Comparison of ENCODE assay signal across 29 cellular contexts in genomic region chr21:35268261-35268660, GRCh38.
"Had no signal": no experiment of that assay in that cellular context is flagged by ENCODE, and none has a peak within 500 bp of the region (broad histone marks: within the 10 kb centered on the region; RNA-seq: fewer than 3 reads in every experiment).

No MANE protein-coding gene starts in this region.

- ATAC-seq: stimulated activated memory B cell treated with anti-CD40 and anti-IgM and Interleukin-4, amounts not matched to agents 10 μg/mL and 1 μg/mL and 100 μg/mL, for 72 hours; stimulated activated naive B cell treated with anti-CD40 and anti-IgM and Interleukin-4, amounts not matched to agents 10 μg/mL and 1 μg/mL and 100 μg/mL, for 72 hours; stimulated activated naive CD8-positive, alpha-beta T cell treated with anti-CD3 and anti-CD28 coated beads, Interleukin-15, amount 100 ng/mL, for 72 hours; stimulated activated naive CD8-positive, alpha-beta T cell treated with anti-CD3 and anti-CD28 coated beads, Interleukin-15, Interleukin-2, amounts not matched to agents 100 U/mL and 50 U/mL, for 24 hours; upper lobe of right lung had no signal

- H3K27me3 Mint-ChIP-seq: stimulated activated memory B cell treated with anti-CD40 and anti-IgM and Interleukin-4, amounts not matched to agents 10 μg/mL and 1 μg/mL and 100 μg/mL, for 72 hours; stimulated activated naive B cell treated with anti-CD40 and anti-IgM and Interleukin-4, amounts not matched to agents 10 μg/mL and 1 μg/mL and 100 μg/mL, for 72 hours; stimulated activated naive CD8-positive, alpha-beta T cell treated with anti-CD3 and anti-CD28 coated beads, Interleukin-15, amount 100 ng/mL, for 72 hours; stimulated activated naive CD8-positive, alpha-beta T cell treated with anti-CD3 and anti-CD28 coated beads, Interleukin-15, Interleukin-2, amounts not matched to agents 100 ng/mL and 50 ng/mL, for 24 hours; type B pancreatic cell had no signal

- H3K9me3 Mint-ChIP-seq: stimulated activated effector memory CD8-positive, alpha-beta T cell treated with anti-CD3 and anti-CD28 coated beads, Interleukin-12 subunit alpha, Interleukin-12 subunit beta, amount 100 ng/mL, for 72 hours; stimulated activated naive B cell treated with anti-CD40 and anti-IgM and Interleukin-4, amounts not matched to agents 10 μg/mL and 1 μg/mL and 100 μg/mL, for 72 hours had no signal

- H3K4me1 ChIP-seq: suprapubic skin, testis, thyroid gland, tibial artery, tibial nerve, upper lobe of left lung, upper lobe of right lung, uterus, vagina had no signal

- H3K36me3 ChIP-seq: stomach, suprapubic skin, thoracic aorta, thyroid gland, tibial artery, tibial nerve, transverse colon, upper lobe of left lung, upper lobe of right lung, uterus, vagina had no signal

- H3K4me3 Mint-ChIP-seq: stimulated activated effector memory CD8-positive, alpha-beta T cell treated with anti-CD3 and anti-CD28 coated beads, Interleukin-12 subunit alpha, Interleukin-12 subunit beta, amount 100 ng/mL, for 72 hours; stimulated activated memory B cell treated with anti-CD40 and anti-IgM and Interleukin-4, amounts not matched to agents 10 μg/mL and 1 μg/mL and 100 μg/mL, for 72 hours; stimulated activated naive B cell treated with anti-CD40 and anti-IgM and Interleukin-4, amounts not matched to agents 10 μg/mL and 1 μg/mL and 100 μg/mL, for 72 hours; stimulated activated naive CD8-positive, alpha-beta T cell treated with anti-CD3 and anti-CD28 coated beads, Interleukin-15, amount 100 ng/mL, for 72 hours; stimulated activated naive CD8-positive, alpha-beta T cell treated with anti-CD3 and anti-CD28 coated beads, Interleukin-15, Interleukin-2, amounts not matched to agents 100 ng/mL and 50 ng/mL, for 24 hours; type B pancreatic cell had no signal

- H3K27ac ChIP-seq: stomach, suprapubic skin, testis, thoracic aorta, thyroid gland, tibial artery, tibial nerve, transverse colon, upper lobe of left lung, upper lobe of right lung, uterus, vagina had no signal

- H3K27ac Mint-ChIP-seq: stimulated activated effector memory CD8-positive, alpha-beta T cell treated with anti-CD3 and anti-CD28 coated beads, Interleukin-12 subunit alpha, Interleukin-12 subunit beta, amount 100 ng/mL, for 72 hours; stimulated activated memory B cell treated with anti-CD40 and anti-IgM and Interleukin-4, amounts not matched to agents 10 μg/mL and 1 μg/mL and 100 μg/mL, for 72 hours; stimulated activated naive B cell treated with anti-CD40 and anti-IgM and Interleukin-4, amounts not matched to agents 10 μg/mL and 1 μg/mL and 100 μg/mL, for 72 hours; stimulated activated naive CD8-positive, alpha-beta T cell treated with anti-CD3 and anti-CD28 coated beads, Interleukin-15, amount 100 ng/mL, for 72 hours; stimulated activated naive CD8-positive, alpha-beta T cell treated with anti-CD3 and anti-CD28 coated beads, Interleukin-15, Interleukin-2, amounts not matched to agents 100 ng/mL and 50 ng/mL, for 24 hours; type B pancreatic cell had no signal

- H3K9me3 ChIP-seq: stomach, suprapubic skin, testis, thoracic aorta, thyroid gland, tibial artery, tibial nerve, transverse colon, upper lobe of left lung, upper lobe of right lung, uterus, vagina had no signal

- H3K27me3 ChIP-seq: stomach, suprapubic skin, testis, thyroid gland, tibial artery, tibial nerve, transverse colon, upper lobe of left lung, upper lobe of right lung, uterus, vagina had no signal

- DNase-seq: stimulated activated CD4-positive, alpha-beta T cell treated with anti-CD3 and anti-CD28 coated beads, Interleukin-2, amount 100 ng/mL, for 48 hours; stimulated activated CD4-positive, alpha-beta T cell treated with anti-CD3 and anti-CD28 coated beads, Interleukin-4, amount 100 ng/mL, for 1 hour; stimulated activated CD4-positive, alpha-beta T cell treated with anti-CD3 and anti-CD28 coated beads, Interleukin-4, amount 100 ng/mL, for 24 hours; stimulated activated CD4-positive, alpha-beta T cell treated with anti-CD3 and anti-CD28 coated beads, Interleukin-4, amount 100 ng/mL, for 4 hours; stimulated activated CD8-positive, alpha-beta memory T cell treated with anti-CD3 and anti-CD28 coated beads, Interleukin-4, amount 100 ng/mL, for 48 hours; stimulated activated naive B cell treated with anti-CD40 and anti-IgM and Interleukin-4, amounts not matched to agents 10 μg/mL and 1 μg/mL and 100 μg/mL, for 72 hours; stimulated activated naive CD4-positive, alpha-beta T cell; stimulated activated naive CD4-positive, alpha-beta T cell treated with Interleukin-2 at 50 U/mL for 16 hours; stimulated activated naive CD8-positive, alpha-beta T cell treated with anti-CD3 and anti-CD28 coated beads, Interleukin-15, amount 100 ng/mL, for 72 hours; stimulated activated naive CD8-positive, alpha-beta T cell treated with anti-CD3 and anti-CD28 coated beads, Interleukin-15, Interleukin-2, amounts not matched to agents 100 U/mL and 50 U/mL, for 24 hours; stomach; substantia nigra; testis; thyroid gland; tibial artery; transverse colon; trophoblast cell; upper lobe of left lung; upper lobe of right lung; uterus had no signal

- H3K36me3 Mint-ChIP-seq: stimulated activated effector memory CD8-positive, alpha-beta T cell treated with anti-CD3 and anti-CD28 coated beads, Interleukin-12 subunit alpha, Interleukin-12 subunit beta, amount 100 ng/mL, for 72 hours; stimulated activated memory B cell treated with anti-CD40 and anti-IgM and Interleukin-4, amounts not matched to agents 10 μg/mL and 1 μg/mL and 100 μg/mL, for 72 hours; stimulated activated naive B cell treated with anti-CD40 and anti-IgM and Interleukin-4, amounts not matched to agents 10 μg/mL and 1 μg/mL and 100 μg/mL, for 72 hours had no signal

- H3K4me3 ChIP-seq: stomach, suprapubic skin, testis, thoracic aorta, thyroid gland, tibial artery, tibial nerve, transverse colon, upper lobe of left lung, upper lobe of right lung, uterus, vagina had no signal

- FAIRE-seq: urothelium cell line had no signal

- H3K4me1 Mint-ChIP-seq: stimulated activated memory B cell treated with anti-CD40 and anti-IgM and Interleukin-4, amounts not matched to agents 10 μg/mL and 1 μg/mL and 100 μg/mL, for 72 hours; stimulated activated naive B cell treated with anti-CD40 and anti-IgM and Interleukin-4, amounts not matched to agents 10 μg/mL and 1 μg/mL and 100 μg/mL, for 72 hours; stimulated activated naive CD8-positive, alpha-beta T cell treated with anti-CD3 and anti-CD28 coated beads, Interleukin-15, amount 100 ng/mL, for 72 hours had no signal
